24 cellular contexts compared by ENCODE assay signal in the genomic region with DNA sequence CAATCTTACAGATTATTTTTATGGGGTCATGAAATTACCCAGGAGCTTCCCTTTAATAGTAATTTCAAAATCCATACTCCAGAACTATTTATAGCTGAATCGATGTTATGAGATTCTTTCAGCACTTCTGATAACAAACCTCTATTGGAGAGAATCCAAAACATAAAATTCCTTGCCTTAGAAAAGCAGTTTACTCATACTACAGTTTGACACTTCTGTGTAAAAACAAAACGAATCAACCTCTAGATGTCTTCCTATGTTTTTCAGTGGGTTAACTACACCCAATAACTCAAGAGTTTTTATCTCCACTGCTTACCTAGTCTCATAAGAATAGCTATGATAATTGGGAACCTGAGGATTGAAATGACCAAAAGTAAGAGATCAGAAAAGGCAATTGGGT. TPM values are rescaled to one million over a fixed set of nuclear protein-coding genes. Genes with fewer than 3 reads are reported as not detected.
DNase-seq lines count a peak whose midpoint lies in the region; ATAC-seq and TF ChIP-seq lines count a peak whose summit lies in the region.
"Had no signal": no experiment of that assay in that cellular context is flagged by ENCODE, and none has a peak within 500 bp of the region (broad histone marks: within the 10 kb centered on the region; RNA-seq: fewer than 3 reads in every experiment).

No MANE protein-coding gene starts in this region.

- ATAC-seq in activated naive CD4-positive, alpha-beta T cell treated with anti-CD3 and anti-CD28 coated beads, Interleukin-2, amount 50 U/mL, for 72 hours, result no peak
- ATAC-seq: mucosa of descending colon; natural killer cell treated with Interleukin-12 subunit alpha and Interleukin-12 subunit beta and Interleukin-15 and Interleukin-18, amount 100 ng/mL, for 72 hours had no signal

- TF ChIP-seq CTCF in AG10803 (conservative IDR thresholded peaks at IDR 0.05; ENCODE audit: low read length), result no peak
- no peak for TF ChIP-seq CTCF in GM10266 (IDR thresholded peaks at IDR 0.05; ENCODE audit: control insufficient read depth, insufficient read depth, low read depth, missing control alignments)
- TF ChIP-seq CTCF in brain microvascular endothelial cell (IDR thresholded peaks at IDR 0.05; ENCODE audit: low read depth, low read length, missing control alignments), result no peak

- in situ Hi-C loops in brain microvascular endothelial cell (cut with HindIII; ENCODE audit: low pct_ligation_motif_present, low sequenced_read_pairs), result no loop called here

- no peaks in the 10 kb centered on the region for H3K36me3 ChIP-seq in brain microvascular endothelial cell (replicated peaks)
- H3K36me3 ChIP-seq: adrenal gland, BE2C, esophagus squamous epithelium, tibial nerve had no signal

- H3K27me3 ChIP-seq in brain microvascular endothelial cell (replicated peaks), result no peaks in the 10 kb centered on the region
- H3K27me3 ChIP-seq: adrenal gland, BE2C, esophagus squamous epithelium, tibial nerve had no signal

- H3K27ac Mint-ChIP-seq in activated naive CD4-positive, alpha-beta T cell treated with anti-CD3 and anti-CD28 coated beads, Interleukin-2, amount 50 U/mL, for 72 hours, result no peak overlapping the region
- H3K27ac Mint-ChIP-seq: activated T-cell treated with anti-CD3 and anti-CD28 coated beads, Interleukin-2, amount 50 U/mL, for 24 hours; endodermal cell; natural killer cell treated with Interleukin-12 subunit alpha and Interleukin-12 subunit beta and Interleukin-15 and Interleukin-18, amount 100 ng/mL, for 72 hours had no signal

- H3K4me3 ChIP-seq in AG10803 (ENCODE audit: low read length) (no peak overlapping the region), brain microvascular endothelial cell (ENCODE audit: low read depth, low read length) (no peak overlapping the region)
- H3K4me3 ChIP-seq: adrenal gland, esophagus squamous epithelium, mucosa of descending colon, SK-N-MC, tibial nerve had no signal

- peak; percentile 14 for DNase-seq in AG10803 (ENCODE audit: low read depth)
- peak; percentile 44 for DNase-seq in HCEC 1CT
- DNase-seq in astrocyte of the hippocampus (ENCODE audit: low read depth, low spot score), result peak; percentile 23
- DNase-seq in hepatic stellate cell (ENCODE audit: low spot score), result peak; percentile 3
- DNase-seq in activated naive CD4-positive, alpha-beta T cell treated with anti-CD3 and anti-CD28 coated beads, Interleukin-2, amount 50 U/mL, for 72 hours (ENCODE audit: low spot score in 2 of 2), result no peak
- DNase-seq in UCSD-AML1 (lab: John Stamatoyannopoulos, UW; ENCODE audit: unreplicated experiment), result no peak
- DNase-seq in GM10266 (ENCODE audit: extremely low spot score), result no peak
- no peak for DNase-seq in brain microvascular endothelial cell
- DNase-seq: activated CD4-positive, alpha-beta T cell treated with anti-CD3 and anti-CD28 coated beads for 48 hours; activated gamma-delta T cell treated with Interleukin-2 at 50 U/mL for 16 hours; activated T-cell treated with anti-CD3 and anti-CD28 coated beads, Interleukin-2, amount 50 U/mL, for 24 hours; adrenal gland; BE2C; CD8-positive, alpha-beta memory T cell; endodermal cell; esophagus squamous epithelium; mucosa of descending colon; NCI-H1694; retina had no signal

- H3K36me3 Mint-ChIP-seq in activated naive CD4-positive, alpha-beta T cell treated with anti-CD3 and anti-CD28 coated beads, Interleukin-2, amount 50 U/mL, for 72 hours, result peaks cover 0 to 14% of the 10 kb centered on the region in 2 donors
- H3K36me3 Mint-ChIP-seq: CD8-positive, alpha-beta memory T cell; natural killer cell treated with Interleukin-12 subunit alpha and Interleukin-12 subunit beta and Interleukin-15 and Interleukin-18, amount 100 ng/mL, for 72 hours had no signal

- no peaks in the 10 kb centered on the region for H3K9me3 Mint-ChIP-seq in activated naive CD4-positive, alpha-beta T cell treated with anti-CD3 and anti-CD28 coated beads, Interleukin-2, amount 50 U/mL, for 72 hours
- H3K9me3 Mint-ChIP-seq: activated T-cell treated with anti-CD3 and anti-CD28 coated beads, Interleukin-2, amount 50 U/mL, for 24 hours; CD8-positive, alpha-beta memory T cell; endodermal cell; natural killer cell treated with Interleukin-12 subunit alpha and Interleukin-12 subunit beta and Interleukin-15 and Interleukin-18, amount 100 ng/mL, for 72 hours had no signal

- H3K27ac ChIP-seq in brain microvascular endothelial cell, result no peak overlapping the region
- H3K27ac ChIP-seq: adrenal gland, esophagus squamous epithelium, RWPE1, SK-N-MC, tibial nerve, VCaP had no signal

RNA-seq across cellular contexts. Expression of a gene that starts 35.6 kb away (rescaled TPM):
- 10 to 100 TPM; 30.8 to 58.5 TPM for total RNA-seq in activated naive CD4-positive, alpha-beta T cell treated with anti-CD3 and anti-CD28 coated beads, Interleukin-2, amount 50 U/mL, for 72 hours

RNA-seq across cellular contexts. Expression of a gene that starts 35.9 kb away (rescaled TPM):
- 10 to 100 TPM; 15.6 to 22.4 TPM for total RNA-seq in activated naive CD4-positive, alpha-beta T cell treated with anti-CD3 and anti-CD28 coated beads, Interleukin-2, amount 50 U/mL, for 72 hours

Comparison
In these comparisons a context has a peak if more than half of its experiments do, and no peak if none do; other contexts are left out.
1. DNase-seq: peak in AG10803 (single experiment), HCEC 1CT (single experiment), astrocyte of the hippocampus (single experiment) and hepatic stellate cell (single experiment); none in activated naive CD4-positive, alpha-beta T cell treated with anti-CD3 and anti-CD28 coated beads, Interleukin-2, amount 50 U/mL, for 72 hours (0 of 2), UCSD-AML1 (single experiment), GM10266 (single experiment) and brain microvascular endothelial cell (single experiment).